Comparison of ENCODE assay signal across 8 cellular contexts in the genomic region with DNA sequence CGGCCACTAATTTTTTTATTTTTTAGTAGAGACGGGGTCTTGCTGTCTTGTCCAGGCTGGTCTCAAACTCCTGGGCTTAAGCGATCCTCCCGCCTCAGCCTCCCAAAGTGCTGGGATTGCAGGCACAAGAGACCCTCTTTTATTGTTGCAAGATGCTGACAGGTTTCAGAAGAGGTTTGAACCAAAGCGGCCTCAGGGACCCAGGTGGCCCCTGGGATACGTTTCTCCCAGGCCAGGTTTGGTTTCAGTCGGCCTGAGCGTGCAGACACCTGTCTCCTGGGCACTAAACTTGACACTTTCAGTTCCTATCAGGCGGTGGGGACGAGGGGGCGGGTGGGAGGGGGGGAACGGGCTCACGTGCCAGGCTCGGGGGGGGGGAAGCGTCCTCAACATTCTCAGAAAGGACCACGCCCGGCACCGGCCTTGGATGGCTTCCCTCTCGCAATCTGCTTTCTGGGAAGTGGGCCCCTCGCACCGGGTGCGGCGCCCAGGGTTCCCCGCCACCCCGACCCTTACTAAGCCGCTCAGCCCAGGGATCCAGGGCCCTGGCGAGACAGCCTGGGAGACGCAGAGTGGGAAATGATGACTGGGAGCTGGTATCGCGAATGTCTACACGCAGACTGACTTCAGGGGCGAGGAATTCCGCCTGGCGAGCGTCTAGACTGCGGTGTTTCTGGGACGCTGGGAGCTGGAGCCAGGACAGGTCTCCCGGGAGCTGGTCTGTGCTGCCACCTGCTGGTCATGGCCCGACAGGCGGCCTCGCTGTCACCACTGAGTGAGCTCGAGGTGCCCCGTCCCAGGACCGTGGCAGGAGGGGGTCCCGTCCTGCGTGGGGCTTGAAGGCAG.
A peak's percentile ranks its signal among the peaks of the same experiment; 100 is the strongest.
DNase-seq lines count a peak whose midpoint lies in the region; ATAC-seq and TF ChIP-seq lines count a peak whose summit lies in the region.

No MANE protein-coding gene starts in this region.

- H2AK9ac ChIP-seq in IMR-90 (replicated peaks; ENCODE audit: low read depth, low read length, poor library complexity), result peak overlapping the region; percentile 3

- peak overlapping the region; percentile 74 for H2AK5ac ChIP-seq in IMR-90 (ENCODE audit: low read depth, low read length)

- ATAC-seq in GM18867 (IDR thresholded peaks at IDR 0.05; ENCODE audit: unreplicated experiment) (peak; percentile 38), IMR-90 (ENCODE audit: low read depth) (peak; percentile 97), thoracic aorta (ENCODE audit: insufficient number of reproducible peaks, low FRiP score, low read depth) (peak; percentile 73)

- H3K79me1 ChIP-seq in IMR-90 (ENCODE audit: low read depth in 1 of 2, low read length in 2 of 2), result peaks cover 0 to 3% of the 10 kb centered on the region in 2 experiments; a peak in 1 of 4 replicates

- H3K4ac ChIP-seq in IMR-90 (ENCODE audit: low read depth, low read length), result peak overlapping the region; percentile 59; the same call in 1 of the 2 replicates

- H3K23ac ChIP-seq in IMR-90 (ENCODE audit: low read depth, low read length), result 0 out of 2 replicates have a peak overlapping the region, but pooled peaks have one; percentile 69

- H2BK20ac ChIP-seq in IMR-90 (ENCODE audit: low read depth, low read length), result 0 out of 2 replicates have a peak overlapping the region, but pooled peaks have one; percentile 34

- no peaks in the 10 kb centered on the region for H3K36me3 ChIP-seq in IMR-90 (ENCODE audit: control insufficient read depth, insufficient read depth, low read length)
- H3K36me3 ChIP-seq in thoracic aorta, result no peaks in the 10 kb centered on the region

- in situ Hi-C loops in IMR-90 (cut with MboI; ENCODE audit: low sequenced_read_pairs) (loop anchor here (5.0 to 10.0 kb wide), 2 partner anchors 139 to 336 kb away; no protein-coding TSS in a partner anchor), SK-MEL-5 (cut with HindIII; ENCODE audit: low pct_unique_long_range_greater_than_20kb, low sequenced_read_pairs) (no loop called here)

- H3K27ac ChIP-seq in IMR-90 (ENCODE audit: insufficient read depth, low read length) (peak overlapping the region; percentile 8; the same call in 1 of the 2 replicates), thoracic aorta (peak overlapping the region; percentile 67 to 96)

- H3K4me2 ChIP-seq in IMR-90 (ENCODE audit: low read depth, low read length), result peak overlapping the region; percentile 42

- peak overlapping the region; percentile 91 for H2AFZ ChIP-seq in IMR-90 (replicated peaks; ENCODE audit: low read length, poor library complexity)

- H3K27ac Mint-ChIP-seq in glutamatergic neuron (ENCODE audit: unreplicated experiment), result no peak overlapping the region
- peak overlapping the region; percentile 89 for H3K27ac Mint-ChIP-seq in osteocyte (ENCODE audit: unreplicated experiment)

- DNase-seq in AG10803 (ENCODE audit: low read depth), result peak; percentile 96
- peak; percentile 94 for DNase-seq in IMR-90
- DNase-seq in SK-MEL-5 (ENCODE audit: low read depth, low spot score), result peak; percentile 76
- peak; percentile 89 for DNase-seq in activated naive CD4-positive, alpha-beta T cell treated with anti-CD3 and anti-CD28 coated beads, Interleukin-2, amount 50 U/mL, for 16 hours
- DNase-seq in glutamatergic neuron, result peak; percentile 97
- peak; percentile 98 for DNase-seq in osteocyte (ENCODE audit: extremely low spot score, unreplicated experiment)
- peak; percentile 85 for DNase-seq in thoracic aorta (ENCODE audit: low spot score)

- CTCF ChIA-PET in IMR-90 (lab: Yijun Ruan, JAX), result interaction anchor here (0.6 to 1.7 kb wide), 13 partner anchors 11 to 371 kb away, joined by 3 to 12 read pairs (median 4); partner anchors contain the start of genes GADD45B, LMNB2 and TIMM13

- no peak overlapping the region for H3K18ac ChIP-seq in IMR-90 (ENCODE audit: low read depth, low read length)

- TF ChIP-seq CTCF in AG10803 (conservative IDR thresholded peaks at IDR 0.05; ENCODE audit: low read length) (peak; percentile 90), IMR-90 (conservative IDR thresholded peaks at IDR 0.05; ENCODE audit: low read depth, low read length) (peak; percentile 99), glutamatergic neuron (IDR thresholded peaks at IDR 0.05; ENCODE audit: partially characterized antibody, unreplicated experiment) (peak; percentile 98), osteocyte (IDR thresholded peaks at IDR 0.05) (peak; percentile 99), thoracic aorta (IDR thresholded peaks at IDR 0.05) (peak; percentile 96)

- H3K9me3 ChIP-seq in IMR-90 (ENCODE audit: control insufficient read depth, insufficient read depth, low read length), result peaks cover 3% of the 10 kb centered on the region; the same call in 1 of the 2 replicates
- H3K9me3 ChIP-seq in thoracic aorta, result no peaks in the 10 kb centered on the region

- H3K27me3 Mint-ChIP-seq in glutamatergic neuron (ENCODE audit: unreplicated experiment) (peaks cover 2% of the 10 kb centered on the region), osteocyte (ENCODE audit: unreplicated experiment) (no peaks in the 10 kb centered on the region)

- TF ChIP-seq POLR2A in IMR-90 (IDR thresholded peaks at IDR 0.05; ENCODE audit: low read depth, low read length), result no peak

- H4K5ac ChIP-seq in IMR-90 (ENCODE audit: low read depth, low read length), result no peak overlapping the region

- H3K9ac ChIP-seq in IMR-90 (ENCODE audit: low read depth, low read length), result peak overlapping the region; percentile 7; the same call in 1 of the 2 replicates

- POLR2A ChIA-PET in IMR-90 (lab: Charles Lee; ENCODE audit: unreplicated experiment), result interaction anchor here (0.5 to 1.2 kb wide), 2 partner anchors 70 to 135 kb away, joined by 3 to 21 read pairs; partner anchors contain the start of gene GADD45B

- no peaks in the 10 kb centered on the region for H4K20me1 ChIP-seq in IMR-90 (ENCODE audit: insufficient read depth, low read length)

- TF ChIP-seq RAD21 in IMR-90 (IDR thresholded peaks at IDR 0.05; ENCODE audit: low read length), result peak; percentile 96

- peak overlapping the region; percentile 48 for H3K4me3 ChIP-seq in AG10803 (ENCODE audit: low read length)
- H3K4me3 ChIP-seq in IMR-90 (ENCODE audit: insufficient read depth, low read depth, low read length), result peak overlapping the region; percentile 21
- peak overlapping the region; percentile 63 for H3K4me3 ChIP-seq in thoracic aorta

- H3K4me1 Mint-ChIP-seq in glutamatergic neuron (ENCODE audit: low read depth, unreplicated experiment) (peaks cover 2% of the 10 kb centered on the region), osteocyte (ENCODE audit: unreplicated experiment) (peaks cover 35% of the 10 kb centered on the region)

- H3K27me3 ChIP-seq in IMR-90 (ENCODE audit: control insufficient read depth, insufficient read depth, low read length), result peaks cover 8% of the 10 kb centered on the region
- no peaks in the 10 kb centered on the region for H3K27me3 ChIP-seq in thoracic aorta (replicated peaks; ENCODE audit: insufficient read depth)

- 9% methylated on average over 15 of the region's 46 CpGs; no CpG with 5 or more reads in 1 of the 2 experiments for WGBS in IMR-90 (ENCODE audit: extremely low coverage in 2 of 2, insufficient read length in 1 of 2), 2 experiments

- peak overlapping the region; percentile 29 for H4K91ac ChIP-seq in IMR-90 (ENCODE audit: insufficient read depth, low read depth, low read length)

- peak overlapping the region; percentile 8 for H2BK5ac ChIP-seq in IMR-90 (ENCODE audit: low read depth, low read length, poor library complexity, severe bottlenecking)

- BruUV-seq in IMR-90 (replicated peaks; lab: Mats Ljungman, UMichigan), result no TSS peak

- H3K14ac ChIP-seq in IMR-90 (replicated peaks; ENCODE audit: low read depth, low read length), result peak overlapping the region; percentile 45; the same call in 1 of the 2 replicates

- intact Hi-C loops in IMR-90 (cut with micrococcal nuclease), result loop anchor here (1.0 to 5.0 kb wide), 4 partner anchors 137 to 374 kb away; partner anchors contain the start of genes LSM7, PLEKHJ1, SF3A2 and SPPL2B

- H3K4me3 Mint-ChIP-seq in glutamatergic neuron (ENCODE audit: unreplicated experiment), result peak overlapping the region; percentile 30
- peak overlapping the region; percentile 61 for H3K4me3 Mint-ChIP-seq in osteocyte (ENCODE audit: unreplicated experiment)

- peak overlapping the region; percentile 68 for H2BK120ac ChIP-seq in IMR-90 (ENCODE audit: low read depth, low read length)

- no peaks in the 10 kb centered on the region for H3K36me3 Mint-ChIP-seq in glutamatergic neuron (ENCODE audit: unreplicated experiment)
- no peaks in the 10 kb centered on the region for H3K36me3 Mint-ChIP-seq in osteocyte (ENCODE audit: unreplicated experiment)

- H3K9me3 Mint-ChIP-seq in glutamatergic neuron (ENCODE audit: unreplicated experiment) (peaks cover under 1% of the 10 kb centered on the region), osteocyte (ENCODE audit: unreplicated experiment) (no peaks in the 10 kb centered on the region)

- H2BK15ac ChIP-seq in IMR-90 (ENCODE audit: low read depth, low read length), result no peak overlapping the region

- no peak overlapping the region for H3K56ac ChIP-seq in IMR-90 (ENCODE audit: extremely low read depth, insufficient read depth, low read length)

- no peaks in the 10 kb centered on the region for H3K4me1 ChIP-seq in IMR-90 (ENCODE audit: control insufficient read depth, insufficient read depth, low read length)
- H3K4me1 ChIP-seq in thoracic aorta (ENCODE audit: control insufficient read depth in 1 of 2, low read depth in 2 of 2), result peaks cover 3 to 12% of the 10 kb centered on the region in 2 donors

- H4K8ac ChIP-seq in IMR-90 (ENCODE audit: low read depth in 2 of 2, low read length in 2 of 2), result peak overlapping the region in 1 of 2 experiments; percentile 56; a peak in 1 of 4 replicates

- dilution Hi-C loops in IMR-90 (cut with HindIII; ENCODE audit: low sequenced_read_pairs, unreplicated experiment), result no loop called here

- no peaks in the 10 kb centered on the region for H3K9me1 ChIP-seq in IMR-90 (ENCODE audit: insufficient read depth, low read length)

TF ChIP-seq in IMR-90, 13 proteins besides CTCF, POLR2A, EP300 and RAD21 (continues in another document):
- TF ChIP-seq MAZ (IDR thresholded peaks at IDR 0.05; ENCODE audit: borderline replicate concordance, low read depth, low read length), result peak; percentile 48
- TF ChIP-seq, protein P1, sequence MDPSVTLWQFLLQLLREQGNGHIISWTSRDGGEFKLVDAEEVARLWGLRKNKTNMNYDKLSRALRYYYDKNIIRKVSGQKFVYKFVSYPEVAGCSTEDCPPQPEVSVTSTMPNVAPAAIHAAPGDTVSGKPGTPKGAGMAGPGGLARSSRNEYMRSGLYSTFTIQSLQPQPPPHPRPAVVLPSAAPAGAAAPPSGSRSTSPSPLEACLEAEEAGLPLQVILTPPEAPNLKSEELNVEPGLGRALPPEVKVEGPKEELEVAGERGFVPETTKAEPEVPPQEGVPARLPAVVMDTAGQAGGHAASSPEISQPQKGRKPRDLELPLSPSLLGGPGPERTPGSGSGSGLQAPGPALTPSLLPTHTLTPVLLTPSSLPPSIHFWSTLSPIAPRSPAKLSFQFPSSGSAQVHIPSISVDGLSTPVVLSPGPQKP (IDR thresholded peaks at IDR 0.05; ENCODE audit: borderline replicate concordance, low read depth, low read length), result no peak
- TF ChIP-seq CHD1 (IDR thresholded peaks at IDR 0.05; ENCODE audit: low read depth, low read length), result peak; percentile 67; the same call in 1 of the 2 replicates
- peak; percentile 92 for TF ChIP-seq FOS (IDR thresholded peaks at IDR 0.05; ENCODE audit: low read depth, low read length)
- no peak for TF ChIP-seq RFX5 (IDR thresholded peaks at IDR 0.05; ENCODE audit: low read depth, low read length)

Comparison
In these comparisons a context has a peak if more than half of its experiments do, and no peak if none do; other contexts are left out.
1. Peak in every context shown above with its lines: DNase-seq, ATAC-seq, H3K4me3 ChIP-seq and H3K27ac ChIP-seq.
2. ATAC-seq: peak in every context shown above with its lines; median percentile 97 in IMR-90; 73 in thoracic aorta; 38 in GM18867.